Comparison of ENCODE assay signal across 15 cellular contexts in genomic region chr12:46487567-46488131, GRCh38.
DNase-seq lines count a peak whose midpoint lies in the region; ATAC-seq and TF ChIP-seq lines count a peak whose summit lies in the region.
"Had no signal": no experiment of that assay in that cellular context is flagged by ENCODE, and none has a peak within 500 bp of the region (broad histone marks: within the 10 kb centered on the region; RNA-seq: fewer than 3 reads in every experiment).

No MANE protein-coding gene starts in this region.

- CTCF ChIA-PET in OCI-LY7 (lab: Charles Lee; ENCODE audit: unreplicated experiment): no interaction called here

- intact Hi-C loops in OCI-LY7 (cut with micrococcal nuclease; ENCODE audit: unreplicated experiment) (no loop called here), mucosa of descending colon (cut with DNase I, micrococcal nuclease) (no loop called here), ovary (cut with DNase I) (no loop called here)

- WGBS in ovary, 3 donors: 94 to 98% (median 97%) methylated on average over 7 of the region's 7 CpGs

- ATAC-seq in GM18502 (IDR thresholded peaks at IDR 0.05; ENCODE audit: poor library complexity, unreplicated experiment) (peak; percentile 55), HG03159 (IDR thresholded peaks at IDR 0.05; ENCODE audit: unreplicated experiment) (peak; percentile 77), mucosa of descending colon (peak; percentile 53)

- DNase-seq in OCI-LY7 (ENCODE audit: low spot score): peak; percentile 6
- DNase-seq in mucosa of descending colon: no peak
- no peak for DNase-seq in activated CD4-positive, alpha-beta T cell treated with anti-CD3 and anti-CD28 coated beads, Interleukin-2, amount 50 U/mL, for 48 hours
- DNase-seq in ovary: no peak
- DNase-seq in NCI-H2171 treated with DMSO at 0.1 percent for 48 hours (lab: John Stamatoyannopoulos, UW): no peak
- no peak for DNase-seq in activated naive CD4-positive, alpha-beta T cell treated with anti-CD3 and anti-CD28 coated beads, Interleukin-2, amount 50 U/mL, for 16 hours
- DNase-seq: activated CD8-positive, alpha-beta memory T cell treated with anti-CD3 and anti-CD28 coated beads for 24 hours; activated naive CD4-positive, alpha-beta T cell; brain microvascular endothelial cell; DMS79 treated with DMSO at 0.1 percent for 48 hours; HFFc6; NCI-H1417 treated with DMSO at 0.1 percent for 48 hours; posterior cingulate gyrus had no signal

- TF ChIP-seq POLR2A in ovary (IDR thresholded peaks at IDR 0.05): no peak

- POLR2A ChIA-PET in OCI-LY7 (lab: Charles Lee): no interaction called here

- H3K27me3 ChIP-seq in ovary: no peaks in the 10 kb centered on the region
- H3K27me3 ChIP-seq: brain microvascular endothelial cell had no signal

- TF ChIP-seq CTCF in OCI-LY7 (conservative IDR thresholded peaks at IDR 0.05; ENCODE audit: low read length) (no peak), mucosa of descending colon (IDR thresholded peaks at IDR 0.05) (no peak), ovary (IDR thresholded peaks at IDR 0.05) (no peak)

- no peak overlapping the region for H3K4me3 ChIP-seq in OCI-LY7 (ENCODE audit: low read depth, low read length, poor library complexity, severe bottlenecking)
- H3K4me3 ChIP-seq in mucosa of descending colon: no peak overlapping the region
- H3K4me3 ChIP-seq in ovary: no peak overlapping the region

- no TSS peak for BruUV-seq in OCI-LY7 (replicated peaks; lab: Mats Ljungman, UMichigan)

- H2AFZ ChIP-seq in OCI-LY7 (ENCODE audit: low read length): no peak overlapping the region

- no peaks in the 10 kb centered on the region for H3K4me1 ChIP-seq in OCI-LY7 (ENCODE audit: insufficient read depth, low read length, poor library complexity, severe bottlenecking)
- H3K4me1 ChIP-seq in mucosa of descending colon (ENCODE audit: low read depth): no peaks in the 10 kb centered on the region
- peaks cover 20% of the 10 kb centered on the region for H3K4me1 ChIP-seq in ovary (ENCODE audit: insufficient read depth)

- no peak for TF ChIP-seq EP300 in ovary (IDR thresholded peaks at IDR 0.05)

- no peak overlapping the region for H3K27ac ChIP-seq in OCI-LY7 (ENCODE audit: low read depth, low read length, poor library complexity, severe bottlenecking)
- H3K27ac ChIP-seq in ovary: no peak overlapping the region
- H3K27ac ChIP-seq: brain microvascular endothelial cell had no signal

- H3K9me2 ChIP-seq in OCI-LY7 (ENCODE audit: insufficient read depth, low read length): no peaks in the 10 kb centered on the region

- no peaks in the 10 kb centered on the region for H3K79me2 ChIP-seq in OCI-LY7 (ENCODE audit: insufficient read depth, low read depth, low read length)

- H4K20me1 ChIP-seq in OCI-LY7 (ENCODE audit: insufficient read depth, low read length): no peaks in the 10 kb centered on the region

- H3K36me3 ChIP-seq in OCI-LY7 (ENCODE audit: insufficient read depth, low read length) (no peaks in the 10 kb centered on the region), mucosa of descending colon (ENCODE audit: low read depth) (no peaks in the 10 kb centered on the region), ovary (no peaks in the 10 kb centered on the region)
- H3K36me3 ChIP-seq: brain microvascular endothelial cell had no signal

- no peaks in the 10 kb centered on the region for H3K9me3 ChIP-seq in OCI-LY7 (ENCODE audit: low read length)
- no peaks in the 10 kb centered on the region for H3K9me3 ChIP-seq in mucosa of descending colon
- no peaks in the 10 kb centered on the region for H3K9me3 ChIP-seq in ovary

- H3K4me2 ChIP-seq in OCI-LY7 (ENCODE audit: low read length): no peak overlapping the region
